25 cellular contexts compared by ENCODE assay signal in the genomic region with DNA sequence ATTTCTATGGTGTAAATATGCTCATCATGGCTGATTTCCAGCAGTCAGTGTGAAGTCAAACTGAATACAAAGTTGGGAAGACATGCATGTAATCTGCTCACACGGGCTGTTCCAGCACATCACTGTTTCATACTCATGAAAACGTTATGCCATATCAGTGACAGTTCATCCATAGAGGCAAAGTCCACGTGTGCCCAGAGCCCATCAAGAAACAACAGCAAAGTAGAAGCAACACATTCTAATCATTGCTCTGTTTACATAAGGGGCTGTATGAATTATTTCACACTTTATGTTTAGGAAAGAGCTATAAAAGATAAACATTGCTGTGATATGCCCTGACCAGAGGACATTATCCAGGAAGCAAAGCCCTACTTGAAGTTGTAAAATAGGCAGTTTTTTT.
DNase-seq lines count a peak whose midpoint lies in the region; FAIRE-seq and TF ChIP-seq lines count a peak whose summit lies in the region.
"Had no signal": no experiment of that assay in that cellular context is flagged by ENCODE, and none has a peak within 500 bp of the region (broad histone marks: within the 10 kb centered on the region; RNA-seq: fewer than 3 reads in every experiment).

No MANE protein-coding gene starts in this region.

- POLR2A ChIA-PET in HEK293 (lab: Yijun Ruan, JAX) = no interaction called here

- intact Hi-C loops in head of caudate nucleus (cut with DNase I) = loop anchor here (10.0 kb wide), 1 partner anchor 77 kb away; no protein-coding TSS in a partner anchor

- H3K4me1 ChIP-seq in HEK293 (ENCODE audit: control insufficient read depth, insufficient read depth, low read length) = peaks cover 8% of the 10 kb centered on the region
- H3K4me1 ChIP-seq in rectal smooth muscle tissue (ENCODE audit: control insufficient read depth, insufficient read depth, low read length) = peaks cover 21% of the 10 kb centered on the region
- H3K4me1 ChIP-seq: BE2C had no signal

- H3K4me3 ChIP-seq in HEK293 (ENCODE audit: low read depth, low read length) = no peak overlapping the region
- H3K4me3 ChIP-seq in rectal smooth muscle tissue (ENCODE audit: low read length) = no peak overlapping the region

- no peak for TF ChIP-seq CTCF in HEK293 (tag by site-specific recombination; IDR thresholded peaks at IDR 0.05)

- peak; percentile 29 for DNase-seq in NCI-H1092 treated with DMSO at 0.1 percent for 48 hours (lab: John Stamatoyannopoulos, UW)
- no peak for DNase-seq in NCI-H1092 (lab: John Stamatoyannopoulos, UW)
- DNase-seq in MV-4-11 (lab: John Stamatoyannopoulos, UW) = no peak
- no peak for DNase-seq in GM19239 (ENCODE audit: insufficient read length, low spot score)
- no peak for DNase-seq in head of caudate nucleus
- DNase-seq: 8988T; ACHN; BE2C; CD8-positive, alpha-beta memory T cell; DMS 273 treated with DMSO at 0.1 percent for 48 hours; DND-41; H7; KBM-7; NCI-H1417 treated with DMSO at 0.1 percent for 48 hours; NCI-H1694 treated with DMSO at 0.1 percent for 48 hours; NCI-H2081; NCI-H2171 treated with DMSO at 0.1 percent for 48 hours; NCI-H345; NCI-H510A treated with DMSO at 0.1 percent for 48 hours; NCI-H82; RPMI8226; SHP77 had no signal

- FAIRE-seq in islet of Langerhans (lab: Jason Lieb, UNC) (peak; percentile 74), GM19239 (lab: Jason Lieb, UNC) (no peak)

- H3K27ac ChIP-seq in HEK293 (ENCODE audit: extremely low read depth, low read depth, low read length) (no peak overlapping the region), rectal smooth muscle tissue (ENCODE audit: low read depth, low read length) (peak overlapping the region; percentile 24)

- H3K9me3 ChIP-seq in HEK293 (ENCODE audit: control insufficient read depth, insufficient read depth, low read depth, low read length) = no peaks in the 10 kb centered on the region
- H3K9me3 ChIP-seq: BE2C had no signal

- CTCF ChIA-PET in HEK293 (lab: Yijun Ruan, JAX) = interaction anchor here (0.6 to 1.0 kb wide), 3 partner anchors 13 to 1654 kb away, joined by 3 read pairs; no protein-coding TSS in a partner anchor

- H3K36me3 ChIP-seq in HEK293 (ENCODE audit: control insufficient read depth in 2 of 2, insufficient read depth in 1 of 2, low read length in 2 of 2) (no peaks in the 10 kb centered on the region), rectal smooth muscle tissue (ENCODE audit: control insufficient read depth, insufficient read depth, low read length) (no peaks in the 10 kb centered on the region)
- H3K36me3 ChIP-seq: BE2C had no signal

- H3K27me3 ChIP-seq in rectal smooth muscle tissue (ENCODE audit: control insufficient read depth, insufficient read depth, low read length) = no peaks in the 10 kb centered on the region
- H3K27me3 ChIP-seq: BE2C had no signal

- no peak overlapping the region for H3K9ac ChIP-seq in rectal smooth muscle tissue (ENCODE audit: low read length)

TF ChIP-seq in HEK293, 187 proteins besides CTCF, POLR2A, EP300 and RAD21:
- TF ChIP-seq ZNF600 (tag by site-specific recombination; IDR thresholded peaks at IDR 0.05) (peak; percentile 89), ZNF449 (tag by site-specific recombination; IDR thresholded peaks at IDR 0.05) (peak; percentile 41; the same call in 1 of the 2 replicates), ZNF16 (tag by site-specific recombination; IDR thresholded peaks at IDR 0.05; ENCODE audit: low read depth) (no peak), ZNF544 (tag by site-specific recombination; IDR thresholded peaks at IDR 0.05) (no peak)
- TF ChIP-seq, protein P1, sequence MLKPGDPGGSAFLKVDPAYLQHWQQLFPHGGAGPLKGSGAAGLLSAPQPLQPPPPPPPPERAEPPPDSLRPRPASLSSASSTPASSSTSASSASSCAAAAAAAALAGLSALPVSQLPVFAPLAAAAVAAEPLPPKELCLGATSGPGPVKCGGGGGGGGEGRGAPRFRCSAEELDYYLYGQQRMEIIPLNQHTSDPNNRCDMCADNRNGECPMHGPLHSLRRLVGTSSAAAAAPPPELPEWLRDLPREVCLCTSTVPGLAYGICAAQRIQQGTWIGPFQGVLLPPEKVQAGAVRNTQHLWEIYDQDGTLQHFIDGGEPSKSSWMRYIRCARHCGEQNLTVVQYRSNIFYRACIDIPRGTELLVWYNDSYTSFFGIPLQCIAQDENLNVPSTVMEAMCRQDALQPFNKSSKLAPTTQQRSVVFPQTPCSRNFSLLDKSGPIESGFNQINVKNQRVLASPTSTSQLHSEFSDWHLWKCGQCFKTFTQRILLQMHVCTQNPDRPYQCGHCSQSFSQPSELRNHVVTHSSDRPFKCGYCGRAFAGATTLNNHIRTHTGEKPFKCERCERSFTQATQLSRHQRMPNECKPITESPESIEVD (tag by site-specific recombination; IDR thresholded peaks at IDR 0.05) = 0 out of 2 replicates have a peak, but pooled peaks have one; percentile 31
